9 cellular contexts compared by ENCODE assay signal in the genomic region with DNA sequence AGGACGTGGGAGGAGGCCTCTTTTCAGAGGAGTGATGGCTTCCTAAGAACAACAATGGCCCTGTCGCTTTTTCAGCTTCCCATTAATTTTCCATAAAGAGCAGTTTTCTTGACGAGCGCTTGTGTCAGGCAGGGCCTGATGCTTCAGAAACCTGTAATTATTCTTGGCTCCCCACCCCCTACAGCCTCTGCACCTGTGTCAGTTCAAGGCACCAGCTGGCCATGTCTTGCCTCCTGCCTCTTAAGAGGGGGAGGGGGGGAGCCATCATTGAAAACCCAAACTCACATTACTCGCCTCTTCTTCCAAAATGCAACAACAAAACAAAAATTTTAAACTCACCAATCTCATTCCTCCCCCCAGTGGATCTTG. TPM values are rescaled to one million over a fixed set of nuclear protein-coding genes. Genes with fewer than 3 reads are reported as not detected.
DNase-seq lines count a peak whose midpoint lies in the region; ATAC-seq, FAIRE-seq and TF ChIP-seq lines count a peak whose summit lies in the region.
"Had no signal": no experiment of that assay in that cellular context is flagged by ENCODE, and none has a peak within 500 bp of the region (broad histone marks: within the 10 kb centered on the region; RNA-seq: fewer than 3 reads in every experiment).

No MANE protein-coding gene starts in this region.

- H3K27ac Mint-ChIP-seq in activated T-cell treated with anti-CD3 and anti-CD28 coated beads, Interleukin-2, amount 50 U/mL, for 24 hours = no peak overlapping the region
- H3K27ac Mint-ChIP-seq in CD8-positive, alpha-beta memory T cell = peak overlapping the region in 1 of 8 donors; percentile 40
- no peak overlapping the region for H3K27ac Mint-ChIP-seq in activated naive CD8-positive, alpha-beta T cell treated with anti-CD3 and anti-CD28 coated beads for 36 hours
- H3K27ac Mint-ChIP-seq: stimulated activated effector memory CD8-positive, alpha-beta T cell treated with anti-CD3 and anti-CD28 coated beads, Interleukin-12 subunit alpha, Interleukin-12 subunit beta, amount 100 ng/mL, for 72 hours had no signal

- TF ChIP-seq CTCF in RWPE2 (IDR thresholded peaks at IDR 0.05; ENCODE audit: poor library complexity, severe bottlenecking) (no peak), keratinocyte (optimal IDR thresholded peaks at IDR 0.05 in 1 of 3, IDR thresholded peaks at IDR 0.05 in 1 of 3, conservative IDR thresholded peaks at IDR 0.05 in 1 of 3; ENCODE audit: extremely low read depth in 1 of 3, insufficient read depth in 2 of 3, low read length in 3 of 3) (no peak), mucosa of descending colon (IDR thresholded peaks at IDR 0.05) (no peak)

- dilution Hi-C loops in keratinocyte (cut with MboI; ENCODE audit: extremely low pct_ligation_motif_present, low sequenced_read_pairs) = no loop called here

- H3K4me3 ChIP-seq in RWPE2 (ENCODE audit: severe bottlenecking) (no peak overlapping the region), keratinocyte (ENCODE audit: control insufficient read depth in 2 of 3, extremely low read depth in 1 of 3, insufficient read depth in 2 of 3, low read depth in 1 of 3, low read length in 3 of 3) (no peak overlapping the region), subcutaneous abdominal adipose tissue (ENCODE audit: low read depth in 1 of 5, low read length in 5 of 5) (peak overlapping the region in 3 of 5 donors; percentile 7 to 20 (median 11)), mucosa of descending colon (no peak overlapping the region)
- no peak overlapping the region for H3K4me3 ChIP-seq in CD8-positive, alpha-beta memory T cell (ENCODE audit: low read length)

- peaks cover 90% of the 10 kb centered on the region for H3K36me3 ChIP-seq in RWPE2 (ENCODE audit: low read depth)
- H3K36me3 ChIP-seq in keratinocyte (ENCODE audit: control insufficient read depth in 2 of 2, extremely low read depth in 1 of 2, insufficient read depth in 2 of 2, low read length in 2 of 2) = peaks cover 10 to 23% of the 10 kb centered on the region in 2 experiments
- H3K36me3 ChIP-seq in subcutaneous abdominal adipose tissue (ENCODE audit: control insufficient read depth in 5 of 5, insufficient read depth in 5 of 5, low read length in 5 of 5) = no peaks in the 10 kb centered on the region
- H3K36me3 ChIP-seq in mucosa of descending colon (ENCODE audit: low read depth) = no peaks in the 10 kb centered on the region
- H3K36me3 ChIP-seq in CD8-positive, alpha-beta memory T cell (ENCODE audit: insufficient read depth, low read length) = no peaks in the 10 kb centered on the region

- no peaks in the 10 kb centered on the region for H3K27me3 ChIP-seq in RWPE2 (ENCODE audit: insufficient read depth, poor library complexity, severe bottlenecking)
- H3K27me3 ChIP-seq in keratinocyte (ENCODE audit: control insufficient read depth, extremely low read depth, insufficient read depth, low read length) = no peaks in the 10 kb centered on the region
- H3K27me3 ChIP-seq in subcutaneous abdominal adipose tissue (ENCODE audit: control insufficient read depth in 5 of 5, insufficient read depth in 4 of 5, low read length in 5 of 5) = no peaks in the 10 kb centered on the region
- H3K27me3 ChIP-seq in CD8-positive, alpha-beta memory T cell (ENCODE audit: insufficient read depth, low read length, poor library complexity, severe bottlenecking) = no peaks in the 10 kb centered on the region

- intact Hi-C loops in mucosa of descending colon (cut with DNase I, micrococcal nuclease) = no loop called here

- no peaks in the 10 kb centered on the region for H4K20me1 ChIP-seq in keratinocyte (ENCODE audit: control insufficient read depth, extremely low read depth, insufficient read depth, low read length)

- FAIRE-seq in keratinocyte (lab: Jason Lieb, UNC) = no peak

- peak; percentile 92 for DNase-seq in NCI-H1105 (lab: John Stamatoyannopoulos, UW)
- DNase-seq in RWPE2 (ENCODE audit: low spot score) = no peak
- DNase-seq in keratinocyte (ENCODE audit: low read depth, low spot score) = no peak
- no peak for DNase-seq in activated T-cell treated with anti-CD3 and anti-CD28 coated beads, Interleukin-2, amount 50 U/mL, for 24 hours
- no peak for DNase-seq in mucosa of descending colon
- no peak for DNase-seq in CD8-positive, alpha-beta memory T cell
- DNase-seq in activated naive CD8-positive, alpha-beta T cell treated with anti-CD3 and anti-CD28 coated beads for 36 hours = no peak

- H3K4me2 ChIP-seq in keratinocyte (ENCODE audit: control insufficient read depth, extremely low read depth, insufficient read depth, low read depth, low read length) = peak overlapping the region; percentile 56

- H3K4me1 ChIP-seq in RWPE2 (ENCODE audit: insufficient read depth, poor library complexity, severe bottlenecking) = peaks cover 100% of the 10 kb centered on the region
- H3K4me1 ChIP-seq in keratinocyte (ENCODE audit: control insufficient read depth, extremely low read depth, insufficient read depth, low read length) = peaks cover 65% of the 10 kb centered on the region
- peaks cover 14 to 72% (median 62%) of the 10 kb centered on the region in 5 donors for H3K4me1 ChIP-seq in subcutaneous abdominal adipose tissue (ENCODE audit: control insufficient read depth in 5 of 5, insufficient read depth in 5 of 5, low read length in 5 of 5)
- H3K4me1 ChIP-seq in mucosa of descending colon (ENCODE audit: low read depth) = peaks cover 3% of the 10 kb centered on the region
- H3K4me1 ChIP-seq in CD8-positive, alpha-beta memory T cell (ENCODE audit: insufficient read depth, low read length) = peaks cover 53% of the 10 kb centered on the region

- H3K9me3 ChIP-seq in RWPE2 (ENCODE audit: severe bottlenecking) = no peaks in the 10 kb centered on the region
- no peaks in the 10 kb centered on the region for H3K9me3 ChIP-seq in keratinocyte (ENCODE audit: control insufficient read depth, low read depth, low read length)
- no peaks in the 10 kb centered on the region for H3K9me3 ChIP-seq in subcutaneous abdominal adipose tissue (ENCODE audit: control insufficient read depth in 5 of 5, low read length in 5 of 5)
- H3K9me3 ChIP-seq in mucosa of descending colon = no peaks in the 10 kb centered on the region
- no peaks in the 10 kb centered on the region for H3K9me3 ChIP-seq in CD8-positive, alpha-beta memory T cell (ENCODE audit: low read length)

- peaks cover 100% of the 10 kb centered on the region for H3K79me2 ChIP-seq in keratinocyte (ENCODE audit: control insufficient read depth, insufficient read depth, low read length)

- no peak overlapping the region for H3K4me3 Mint-ChIP-seq in activated T-cell treated with anti-CD3 and anti-CD28 coated beads, Interleukin-2, amount 50 U/mL, for 24 hours
- no peak overlapping the region for H3K4me3 Mint-ChIP-seq in CD8-positive, alpha-beta memory T cell
- H3K4me3 Mint-ChIP-seq in activated naive CD8-positive, alpha-beta T cell treated with anti-CD3 and anti-CD28 coated beads for 36 hours = no peak overlapping the region
- H3K4me3 Mint-ChIP-seq: stimulated activated effector memory CD8-positive, alpha-beta T cell treated with anti-CD3 and anti-CD28 coated beads, Interleukin-12 subunit alpha, Interleukin-12 subunit beta, amount 100 ng/mL, for 72 hours had no signal

- peak overlapping the region; percentile 5 for H3K9ac ChIP-seq in keratinocyte (ENCODE audit: control insufficient read depth, extremely low read depth, insufficient read depth, low read length)
- H3K9ac ChIP-seq in subcutaneous abdominal adipose tissue (ENCODE audit: low read length in 5 of 5) = peak overlapping the region in 3 of 5 donors; percentile 27 to 60 (median 53)

- H3K27me3 Mint-ChIP-seq in activated T-cell treated with anti-CD3 and anti-CD28 coated beads, Interleukin-2, amount 50 U/mL, for 24 hours = no peaks in the 10 kb centered on the region
- no peaks in the 10 kb centered on the region for H3K27me3 Mint-ChIP-seq in CD8-positive, alpha-beta memory T cell
- H3K27me3 Mint-ChIP-seq in activated naive CD8-positive, alpha-beta T cell treated with anti-CD3 and anti-CD28 coated beads for 36 hours = no peaks in the 10 kb centered on the region

- no peaks in the 10 kb centered on the region for H3K9me3 Mint-ChIP-seq in activated T-cell treated with anti-CD3 and anti-CD28 coated beads, Interleukin-2, amount 50 U/mL, for 24 hours
- H3K9me3 Mint-ChIP-seq in CD8-positive, alpha-beta memory T cell = peaks cover 0 to 5% (median 2%) of the 10 kb centered on the region in 5 donors
- peaks cover 11% of the 10 kb centered on the region for H3K9me3 Mint-ChIP-seq in activated naive CD8-positive, alpha-beta T cell treated with anti-CD3 and anti-CD28 coated beads for 36 hours
- H3K9me3 Mint-ChIP-seq: stimulated activated effector memory CD8-positive, alpha-beta T cell treated with anti-CD3 and anti-CD28 coated beads, Interleukin-12 subunit alpha, Interleukin-12 subunit beta, amount 100 ng/mL, for 72 hours had no signal

- H3K4me1 Mint-ChIP-seq in activated T-cell treated with anti-CD3 and anti-CD28 coated beads, Interleukin-2, amount 50 U/mL, for 24 hours (ENCODE audit: low read depth) = peaks cover 79% of the 10 kb centered on the region
- H3K4me1 Mint-ChIP-seq in CD8-positive, alpha-beta memory T cell = peaks cover 6 to 39% (median 14%) of the 10 kb centered on the region in 3 donors
- H3K4me1 Mint-ChIP-seq in activated naive CD8-positive, alpha-beta T cell treated with anti-CD3 and anti-CD28 coated beads for 36 hours = peaks cover 79% of the 10 kb centered on the region

- H3K9me1 ChIP-seq in keratinocyte (ENCODE audit: control insufficient read depth, extremely low read depth, insufficient read depth, low read length) = no peaks in the 10 kb centered on the region

- POLR2A ChIA-PET in CD8-positive, alpha-beta memory T cell (lab: Charles Lee) = no interaction called here

- H2AFZ ChIP-seq in keratinocyte (ENCODE audit: control insufficient read depth, low read length) = no peak overlapping the region

- CTCF ChIA-PET in CD8-positive, alpha-beta memory T cell (lab: Charles Lee) = no interaction called here

- ATAC-seq in RWPE2 (ENCODE audit: low read depth) = no peak
- no peak for ATAC-seq in mucosa of descending colon
- ATAC-seq: stimulated activated effector memory CD8-positive, alpha-beta T cell treated with anti-CD3 and anti-CD28 coated beads, Interleukin-12 subunit alpha, Interleukin-12 subunit beta, amount 100 ng/mL, for 72 hours had no signal

- H3K27ac ChIP-seq in RWPE2 (ENCODE audit: poor library complexity, severe bottlenecking) = peak overlapping the region; percentile 88
- peak overlapping the region; percentile 65 for H3K27ac ChIP-seq in keratinocyte (ENCODE audit: control insufficient read depth, insufficient read depth, low read length)
- H3K27ac ChIP-seq in subcutaneous abdominal adipose tissue (ENCODE audit: low read depth, low read length) = peak overlapping the region; percentile 92
- H3K27ac ChIP-seq in CD8-positive, alpha-beta memory T cell (ENCODE audit: low read depth, low read length) = no peak overlapping the region

- no peaks in the 10 kb centered on the region for H3K36me3 Mint-ChIP-seq in activated T-cell treated with anti-CD3 and anti-CD28 coated beads, Interleukin-2, amount 50 U/mL, for 24 hours (ENCODE audit: low read depth)
- H3K36me3 Mint-ChIP-seq in CD8-positive, alpha-beta memory T cell = peaks cover 0 to 4% (median 0%) of the 10 kb centered on the region in 3 donors
- H3K36me3 Mint-ChIP-seq in activated naive CD8-positive, alpha-beta T cell treated with anti-CD3 and anti-CD28 coated beads for 36 hours = peaks cover 49% of the 10 kb centered on the region
- H3K36me3 Mint-ChIP-seq: stimulated activated effector memory CD8-positive, alpha-beta T cell treated with anti-CD3 and anti-CD28 coated beads, Interleukin-12 subunit alpha, Interleukin-12 subunit beta, amount 100 ng/mL, for 72 hours had no signal

RNA-seq across cellular contexts. Expression of a gene that starts 32.3 kb away (rescaled TPM):
- polyA plus RNA-seq in keratinocyte = 42.5 to 44.7 TPM (median 44.0 TPM) in 3 replicates
- polyA plus RNA-seq in keratinocyte (2011; ENCODE audit: low read depth) = 20.3 TPM
- polyA plus RNA-seq in keratinocyte (2011; cell fraction: cytosol; rRNA removed) = 30.4 and 30.6 TPM in 2 replicates
- polyA plus RNA-seq in keratinocyte (2011; cell fraction: nucleus; rRNA removed) = 148 and 159 TPM in 2 replicates
- polyA plus RNA-seq in keratinocyte (2012; ENCODE audit: low replicate concordance) = 22.7 and 30.7 TPM in 2 replicates
- polyA minus RNA-seq in keratinocyte = 130 to 189 TPM (median 170 TPM) in 3 replicates
- polyA minus RNA-seq in keratinocyte (2011; cell fraction: cytosol; rRNA and poly(A)+ RNA removed) = 17.1 TPM
- 66.6 and 144 TPM in 2 replicates for polyA minus RNA-seq in keratinocyte (2011; cell fraction: nucleus; rRNA and poly(A)+ RNA removed)
- 10 to 100 TPM in 2 of 3 donors, 1 to 10 TPM in 1; 6.7 to 32.7 (median 12.9) TPM for total RNA-seq in mucosa of descending colon
- 10 to 100 TPM in 1 of 2 experiments, 1 to 10 TPM in 1; 6.7 to 12.1 TPM for total RNA-seq in CD8-positive, alpha-beta memory T cell
- 6.4 TPM for polyA plus RNA-seq in CD8-positive, alpha-beta memory T cell
- total RNA-seq in activated naive CD8-positive, alpha-beta T cell treated with anti-CD3 and anti-CD28 coated beads for 36 hours = 10 to 100 TPM in 1 of 2 experiments, 1 to 10 TPM in 1; 8.2 to 10.1 TPM

Comparison
In these comparisons a context has a peak if more than half of its experiments do, and no peak if none do; other contexts are left out.
1. H3K4me3 ChIP-seq: peak in subcutaneous abdominal adipose tissue (3 of 5); none in RWPE2 (single experiment), keratinocyte (0 of 3), mucosa of descending colon (single experiment) and CD8-positive, alpha-beta memory T cell (single experiment).